ENCODE assay signal across 1 cellular context in the genomic region with DNA sequence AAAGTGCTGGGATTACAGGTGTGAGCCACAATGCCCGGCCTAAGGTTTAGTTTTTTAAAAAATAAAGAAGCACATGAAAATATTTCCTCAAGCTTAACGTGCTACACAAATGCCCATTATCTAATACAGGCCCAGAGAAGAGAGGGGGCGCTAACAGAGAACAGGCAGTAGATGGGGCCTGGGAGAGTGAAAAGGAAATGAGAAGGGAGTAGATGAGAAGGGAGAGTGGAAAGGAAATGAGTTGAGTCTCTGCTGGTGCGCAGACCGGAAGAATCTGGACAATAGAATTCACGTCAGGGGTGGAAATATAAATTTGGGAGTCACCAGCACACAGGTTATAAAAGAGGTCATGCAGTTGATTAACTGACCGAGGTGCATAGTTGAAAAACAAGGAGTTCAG.
TF ChIP-seq lines count a peak whose summit lies in the region.

No MANE protein-coding gene starts in this region.

TF ChIP-seq in HepG2, 621 proteins besides CTCF, POLR2A, EP300 and RAD21:
- no peak for TF ChIP-seq CHD2 (IDR thresholded peaks at IDR 0.05; ENCODE audit: low read depth, low read length)
- TF ChIP-seq ZKSCAN5 (CRISPR knock-in tag; IDR thresholded peaks at IDR 0.05), result peak; percentile 39; the same call in 1 of the 2 replicates
